7 cellular contexts compared by ENCODE assay signal in genomic region chr1:227111782-227112181, GRCh38.
"Had no signal": no experiment of that assay in that cellular context is flagged by ENCODE, and none has a peak within 500 bp of the region (broad histone marks: within the 10 kb centered on the region; RNA-seq: fewer than 3 reads in every experiment).

No MANE protein-coding gene starts in this region.

- FAIRE-seq: G401.6, GM12878, GM12891, GM12892, GM18507 had no signal

- ATAC-seq: GM12878 had no signal

- H3K4me3 ChIP-seq: GM12878 had no signal

- DNase-seq: GDM1, GF-D8 had no signal
